In the genomic region with DNA sequence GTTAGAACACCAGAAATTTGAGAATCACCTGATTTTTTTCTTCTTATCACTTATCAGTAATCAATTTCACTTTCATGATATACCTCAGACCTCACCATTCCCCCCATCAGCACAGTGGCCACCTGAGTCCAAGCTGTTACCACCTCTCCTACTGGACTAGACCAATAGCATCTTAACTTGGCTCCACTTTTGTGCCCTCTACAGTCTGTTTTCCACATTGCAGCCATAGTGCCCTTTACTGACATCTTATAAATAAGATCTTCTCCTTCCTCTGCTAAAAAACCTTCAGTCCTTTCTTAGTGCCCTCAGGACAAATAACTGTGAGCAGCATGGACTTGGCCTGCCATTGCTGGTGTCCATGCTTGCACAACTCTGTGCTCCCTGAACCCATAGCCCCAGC, we compare ENCODE assay signal across 8 cellular contexts.
A peak's percentile ranks its signal among the peaks of the same experiment; 100 is the strongest.
DNase-seq lines count a peak whose midpoint lies in the region; ATAC-seq, FAIRE-seq and TF ChIP-seq lines count a peak whose summit lies in the region.

No MANE protein-coding gene starts in this region.

- no peak overlapping the region for H2BK5ac ChIP-seq in H1 (ENCODE audit: low read depth, low read length)
- no peak overlapping the region for H2BK5ac ChIP-seq in trophoblast cell (ENCODE audit: low read depth, low read length, poor library complexity)

- DNase-seq in D341Med (ENCODE audit: low spot score) (peak; percentile 50), NCI-H748 (lab: John Stamatoyannopoulos, UW; ENCODE audit: unreplicated experiment) (peak; percentile 39), H1 (ENCODE audit: low read depth in 1 of 2, low spot score in 2 of 2) (peak in 1 of 2 experiments; percentile 73), trophoblast cell (peak; percentile 63 to 89), ecto neural progenitor cell (ENCODE audit: low spot score) (no peak), sciatic nerve (ENCODE audit: low spot score) (no peak)

- H3K4me2 ChIP-seq in H1 (ENCODE audit: insufficient read depth in 1 of 2, low read depth in 2 of 2, low read length in 2 of 2) (no peak overlapping the region), trophoblast cell (ENCODE audit: low read length) (no peak overlapping the region)

- TF ChIP-seq CTCF in H1 (IDR thresholded peaks at IDR 0.05; ENCODE audit: control extremely low read depth in 1 of 3, insufficient read depth in 1 of 3, low read depth in 1 of 3, low read length in 3 of 3), result peak; percentile 5 to 75 (median 52); a peak in 3 of 4 replicates

- H4K8ac ChIP-seq in H1 (ENCODE audit: extremely low read depth, insufficient read depth, low read length) (no peak overlapping the region), trophoblast cell (ENCODE audit: low read depth, low read length) (no peak overlapping the region)

- intact Hi-C loops in sciatic nerve (cut with DNase I), result no loop called here

- peak; percentile 97 for FAIRE-seq in H1 (lab: Jason Lieb, UNC)

- POLR2A ChIA-PET in H1 (lab: Charles Lee; ENCODE audit: partially characterized antibody), result no interaction called here

- TF ChIP-seq RAD21 in H1 (IDR thresholded peaks at IDR 0.05 in 1 of 2, conservative IDR thresholded peaks at IDR 0.05 in 1 of 2; ENCODE audit: low read depth in 2 of 2, low read length in 2 of 2), result peak; percentile 61

- H3K9ac ChIP-seq in H1 (replicated peaks in 1 of 4; ENCODE audit: extremely low read depth in 1 of 4, low read depth in 3 of 4, low read length in 3 of 4) (no peak overlapping the region), trophoblast cell (ENCODE audit: low read length) (no peak overlapping the region)

- H3K27me3 ChIP-seq in H1 (replicated peaks in 1 of 4; ENCODE audit: control insufficient read depth in 3 of 4, extremely low read depth in 1 of 4, insufficient read depth in 3 of 4, low read length in 3 of 4), result no peaks in the 10 kb centered on the region
- H3K27me3 ChIP-seq in trophoblast cell (ENCODE audit: insufficient read depth, low read length), result no peaks in the 10 kb centered on the region

- no peak overlapping the region for H3K56ac ChIP-seq in H1 (replicated peaks; ENCODE audit: insufficient read length, low read depth, low read length)

- H3K79me1 ChIP-seq in H1 (ENCODE audit: low read depth, low read length) (no peaks in the 10 kb centered on the region), trophoblast cell (ENCODE audit: low read length) (peaks cover 22% of the 10 kb centered on the region)

- H3K9me3 ChIP-seq in H1 (ENCODE audit: insufficient read depth in 2 of 2, low read depth in 1 of 2, low read length in 1 of 2) (no peaks in the 10 kb centered on the region), trophoblast cell (ENCODE audit: insufficient read depth, low read depth, low read length) (no peaks in the 10 kb centered on the region)

- H3K4me3 ChIP-seq in H1 (ENCODE audit: extremely low read depth in 1 of 4, insufficient read depth in 2 of 4, low read depth in 3 of 4, low read length in 4 of 4), result no peak overlapping the region
- no peak overlapping the region for H3K4me3 ChIP-seq in trophoblast cell (ENCODE audit: low read depth, low read length)

- H4K91ac ChIP-seq in H1 (replicated peaks; ENCODE audit: insufficient read length, low read length) (no peak overlapping the region), trophoblast cell (ENCODE audit: low read depth, low read length) (peak overlapping the region; percentile 76)

- no peaks in the 10 kb centered on the region for H3K36me3 ChIP-seq in H1 (ENCODE audit: control insufficient read depth in 2 of 4, insufficient read depth in 4 of 4, low read length in 3 of 4)
- no peaks in the 10 kb centered on the region for H3K36me3 ChIP-seq in trophoblast cell (ENCODE audit: control insufficient read depth in 1 of 2, insufficient read depth in 2 of 2, low read length in 2 of 2)

- no peak overlapping the region for H4K5ac ChIP-seq in H1 (ENCODE audit: insufficient read length, low read depth, low read length)

- H3K4ac ChIP-seq in H1 (replicated peaks; ENCODE audit: insufficient read length, low read depth, low read length) (no peak overlapping the region), trophoblast cell (ENCODE audit: low read depth, low read length) (no peak overlapping the region)

- H2BK20ac ChIP-seq in H1 (ENCODE audit: low read length), result no peak overlapping the region

- H3K79me2 ChIP-seq in H1 (ENCODE audit: control insufficient read depth in 1 of 2, insufficient read depth in 2 of 2, low read length in 2 of 2) (no peaks in the 10 kb centered on the region), trophoblast cell (ENCODE audit: control insufficient read depth, insufficient read depth, low read length, poor library complexity) (peaks cover 3% of the 10 kb centered on the region)

- TF ChIP-seq EP300 in H1 (IDR thresholded peaks at IDR 0.05; ENCODE audit: borderline replicate concordance in 1 of 2, low read depth in 2 of 2, low read length in 2 of 2), result no peak

- H4K20me1 ChIP-seq in H1 (replicated peaks in 1 of 2; ENCODE audit: control insufficient read depth in 1 of 2, insufficient read depth in 2 of 2, low read length in 2 of 2), result no peaks in the 10 kb centered on the region

- H3K4me1 ChIP-seq in H1 (replicated peaks in 1 of 4; ENCODE audit: control insufficient read depth in 3 of 4, insufficient read depth in 4 of 4, low read length in 3 of 4) (no peaks in the 10 kb centered on the region), trophoblast cell (ENCODE audit: control insufficient read depth in 1 of 2, insufficient read depth in 2 of 2, low read length in 2 of 2) (peaks cover 3 to 8% of the 10 kb centered on the region in 2 experiments)

- H4K12ac ChIP-seq in trophoblast cell (ENCODE audit: low read depth, low read length), result no peak overlapping the region

- CTCF ChIA-PET in H1 (lab: Charles Lee; ENCODE audit: partially characterized antibody), result interaction anchor here (0.6 to 6.6 kb wide), 32 partner anchors 8 to 892 kb away, joined by 3 to 80 read pairs (median 4); no protein-coding TSS in a partner anchor

- H3K27ac ChIP-seq in H1 (ENCODE audit: low read depth, low read length), result no peak overlapping the region
- H3K27ac ChIP-seq in trophoblast cell (ENCODE audit: low read depth, low read length), result no peak overlapping the region

- ATAC-seq in GM18868 (IDR thresholded peaks at IDR 0.05; ENCODE audit: unreplicated experiment), result peak; percentile 84
- peak; percentile 84 for ATAC-seq in HG02938 (IDR thresholded peaks at IDR 0.05; ENCODE audit: unreplicated experiment)
- ATAC-seq in sciatic nerve, result no peak

- no peak overlapping the region for H2BK120ac ChIP-seq in H1 (replicated peaks; ENCODE audit: low read depth, low read length)
- no peak overlapping the region for H2BK120ac ChIP-seq in trophoblast cell (ENCODE audit: insufficient read depth, low read length, poor library complexity)

- no peak for TF ChIP-seq POLR2A in H1 (IDR thresholded peaks at IDR 0.05; ENCODE audit: control extremely low read depth in 1 of 2, low read depth in 2 of 2, low read length in 2 of 2)

- H3K14ac ChIP-seq in H1 (ENCODE audit: insufficient read length) (no peak overlapping the region), trophoblast cell (ENCODE audit: low read length) (no peak overlapping the region)

- H2AFZ ChIP-seq in H1 (ENCODE audit: low read length), result no peak overlapping the region
- no peak overlapping the region for H2AFZ ChIP-seq in trophoblast cell (ENCODE audit: insufficient read depth, low read length, poor library complexity)

- no peaks in the 10 kb centered on the region for H3K23me2 ChIP-seq in H1 (ENCODE audit: low read depth, low read length)

- H2AK5ac ChIP-seq in H1 (ENCODE audit: low read depth, low read length) (no peak overlapping the region), trophoblast cell (ENCODE audit: low read length) (no peak overlapping the region)

- H3K18ac ChIP-seq in H1 (ENCODE audit: extremely low read depth, low read length), result no peak overlapping the region
- no peak overlapping the region for H3K18ac ChIP-seq in trophoblast cell (ENCODE audit: low read length)

- no peak overlapping the region for H2BK15ac ChIP-seq in H1 (ENCODE audit: low read length)

- H2BK12ac ChIP-seq in H1 (ENCODE audit: low read depth, low read length), result no peak overlapping the region
- H2BK12ac ChIP-seq in trophoblast cell (ENCODE audit: low read length), result peak overlapping the region; percentile 91

- H3K23ac ChIP-seq in H1 (ENCODE audit: insufficient read length), result no peak overlapping the region
- H3K23ac ChIP-seq in trophoblast cell (ENCODE audit: low read length), result no peak overlapping the region

TF ChIP-seq in H1, 55 proteins besides CTCF, POLR2A, EP300 and RAD21 (continues in another document):
- TF ChIP-seq TAF7 (optimal IDR thresholded peaks at IDR 0.05; ENCODE audit: borderline replicate concordance, low read depth, low read length) (no peak), BACH1 (IDR thresholded peaks at IDR 0.05; ENCODE audit: low read length) (no peak), CEBPB (IDR thresholded peaks at IDR 0.05; ENCODE audit: low read depth, low read length) (no peak), RFX5 (IDR thresholded peaks at IDR 0.05; ENCODE audit: borderline replicate concordance, low read depth, low read length) (no peak), EZH2 (IDR thresholded peaks at IDR 0.05; ENCODE audit: low read depth, low read length, severe bottlenecking) (no peak), CHD2 (IDR thresholded peaks at IDR 0.05; ENCODE audit: low read length) (no peak), ASH2L (IDR thresholded peaks at IDR 0.05; ENCODE audit: low read length) (no peak), MAFK (IDR thresholded peaks at IDR 0.05; ENCODE audit: low read depth, low read length) (no peak), CHD1 (IDR thresholded peaks at IDR 0.05; ENCODE audit: low read depth, low read length) (no peak), JUND (IDR thresholded peaks at IDR 0.05; ENCODE audit: low read length) (no peak)

Comparison
In these comparisons a context has a peak if more than half of its experiments do, and no peak if none do; other contexts are left out.
1. DNase-seq: peak in D341Med (single experiment), NCI-H748 (single experiment) and trophoblast cell (2 of 2); none in ecto neural progenitor cell (single experiment) and sciatic nerve (single experiment).